Comparison of ENCODE assay signal across 8 cellular contexts in the genomic region with DNA sequence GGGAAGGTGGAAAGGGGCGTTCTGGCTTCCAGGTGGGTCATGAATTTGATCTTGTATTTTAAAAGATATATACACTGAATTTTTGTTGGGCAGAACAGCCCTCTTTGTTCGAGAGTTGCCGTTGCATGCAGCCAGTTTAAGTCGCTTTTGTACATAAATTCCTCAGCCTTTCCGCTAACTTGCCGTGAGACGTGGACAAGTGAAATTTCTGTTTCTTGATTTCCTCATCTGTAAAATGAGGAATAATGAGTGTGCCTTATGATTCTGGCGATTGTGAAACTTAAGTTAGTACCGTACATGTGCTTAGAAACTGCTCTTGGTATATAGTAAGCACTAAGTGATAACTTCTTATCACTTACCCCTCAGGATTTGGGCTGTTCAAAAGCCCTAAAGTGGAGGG. TPM values are rescaled to one million over a fixed set of nuclear protein-coding genes. Genes with fewer than 3 reads are reported as not detected.
DNase-seq lines count a peak whose midpoint lies in the region; ATAC-seq and TF ChIP-seq lines count a peak whose summit lies in the region.

No MANE protein-coding gene starts in this region.

- H3K36me3 Mint-ChIP-seq in endodermal cell (ENCODE audit: low read depth) (peaks cover 31% of the 10 kb centered on the region), neural crest cell (ENCODE audit: low read depth) (peaks cover 18% of the 10 kb centered on the region)

- H3K36me3 ChIP-seq in RWPE2 (ENCODE audit: low read depth), result peaks cover 23% of the 10 kb centered on the region
- H3K36me3 ChIP-seq in endodermal cell (ENCODE audit: control insufficient read depth, insufficient read depth, low read length), result peaks cover 30% of the 10 kb centered on the region

- H3K9me3 Mint-ChIP-seq in endodermal cell, result peaks cover 6% of the 10 kb centered on the region
- no peaks in the 10 kb centered on the region for H3K9me3 Mint-ChIP-seq in neural crest cell

- H3K9me3 ChIP-seq in RWPE2 (ENCODE audit: severe bottlenecking) (no peaks in the 10 kb centered on the region), endodermal cell (ENCODE audit: control insufficient read depth, low read length) (no peaks in the 10 kb centered on the region)

- peak overlapping the region; percentile 93 for H3K27ac Mint-ChIP-seq in endodermal cell
- H3K27ac Mint-ChIP-seq in neural crest cell (ENCODE audit: unreplicated experiment), result peak overlapping the region; percentile 98

- peak; percentile 35 for DNase-seq in DMS53 (lab: John Stamatoyannopoulos, UW)
- DNase-seq in DMS53 treated with DMSO at 0.1 percent for 48 hours (lab: John Stamatoyannopoulos, UW; ENCODE audit: unreplicated experiment), result no peak
- DNase-seq in RWPE2 (ENCODE audit: low spot score), result no peak
- no peak for DNase-seq in endodermal cell
- no peak for DNase-seq in neural crest cell (ENCODE audit: low read depth, low spot score)
- DNase-seq in NCI-H1436 treated with DMSO at 0.1 percent for 48 hours (lab: John Stamatoyannopoulos, UW), result no peak
- no peak for DNase-seq in HuH-7.5 (ENCODE audit: low spot score)

- H3K4me3 Mint-ChIP-seq in endodermal cell (peak overlapping the region; percentile 90), neural crest cell (peak overlapping the region; percentile 96)

- ATAC-seq in RWPE2 (ENCODE audit: low read depth) (0 out of 3 replicates have a peak, but pooled peaks have one; percentile 2), GM18858 (IDR thresholded peaks at IDR 0.05; ENCODE audit: unreplicated experiment) (no peak)

- H3K4me1 ChIP-seq in RWPE2 (ENCODE audit: insufficient read depth, poor library complexity, severe bottlenecking) (peaks cover 12% of the 10 kb centered on the region), endodermal cell (ENCODE audit: control insufficient read depth, insufficient read depth, low read length) (peaks cover 5% of the 10 kb centered on the region)

- peak overlapping the region; percentile 88 for H3K9ac ChIP-seq in endodermal cell (ENCODE audit: extremely low read depth, low read length, poor library complexity, severe bottlenecking)

- H3K4me3 ChIP-seq in RWPE2 (ENCODE audit: severe bottlenecking) (peak overlapping the region; percentile 65), endodermal cell (ENCODE audit: low read length) (peak overlapping the region; percentile 96)

- TF ChIP-seq CTCF in RWPE2 (IDR thresholded peaks at IDR 0.05; ENCODE audit: poor library complexity, severe bottlenecking), result no peak
- TF ChIP-seq CTCF in endodermal cell (conservative IDR thresholded peaks at IDR 0.05), result no peak
- TF ChIP-seq CTCF in neural crest cell (conservative IDR thresholded peaks at IDR 0.05), result no peak

- H3K4me1 Mint-ChIP-seq in endodermal cell, result peaks cover 13% of the 10 kb centered on the region
- H3K4me1 Mint-ChIP-seq in neural crest cell, result peaks cover 42% of the 10 kb centered on the region

- H3K27me3 ChIP-seq in RWPE2 (ENCODE audit: insufficient read depth, poor library complexity, severe bottlenecking) (no peaks in the 10 kb centered on the region), endodermal cell (ENCODE audit: control insufficient read depth, insufficient read depth, low read length, poor library complexity, severe bottlenecking) (no peaks in the 10 kb centered on the region)

- H3K27ac ChIP-seq in RWPE2 (ENCODE audit: poor library complexity, severe bottlenecking) (peak overlapping the region; percentile 45), endodermal cell (ENCODE audit: low read depth, low read length) (peak overlapping the region; percentile 96)

- WGBS in endodermal cell (ENCODE audit: insufficient coverage in 1 of 2, insufficient read length in 1 of 2), 2 experiments, result 7 to 15% methylated on average over 6 to 9 of the region's 9 CpGs

- peaks cover 9% of the 10 kb centered on the region for H3K27me3 Mint-ChIP-seq in endodermal cell (ENCODE audit: insufficient read depth)
- no peaks in the 10 kb centered on the region for H3K27me3 Mint-ChIP-seq in neural crest cell (ENCODE audit: low read depth)

RNA-seq across cellular contexts. Expression of gene CCNJ, which starts 1.3 kb away (rescaled TPM):
- 10 to 100 TPM; 24.4 to 25.7 TPM for total RNA-seq in endodermal cell
- 48.8 TPM for polyA plus RNA-seq in endodermal cell (2013, experiment 1 of 2)
- polyA plus RNA-seq in endodermal cell (2013, experiment 2 of 2), result 45.8 TPM
- total RNA-seq in neural crest cell, result 61.3 and 62.6 TPM in 2 replicates
